ENCODE assay signal across 8 cellular contexts in the genomic region with DNA sequence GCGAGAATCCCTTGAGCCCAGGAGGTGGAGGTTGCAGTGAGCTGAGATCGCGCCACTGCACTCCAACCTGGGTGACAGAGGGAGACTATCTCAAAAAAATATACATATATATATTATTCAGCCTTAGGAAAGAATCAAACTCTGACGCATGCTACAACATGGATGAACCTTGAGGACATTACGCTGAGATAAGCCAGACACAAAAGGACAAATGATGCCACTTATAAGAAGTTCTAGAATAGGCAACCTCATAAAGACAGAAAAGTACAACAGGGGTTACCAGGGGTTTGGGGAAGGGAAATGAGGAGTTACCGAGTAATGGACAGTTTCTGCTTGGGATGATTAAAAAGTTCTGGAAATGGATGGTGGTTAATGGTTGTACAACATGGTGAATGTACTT. TPM values are rescaled to one million over a fixed set of nuclear protein-coding genes. Genes with fewer than 3 reads are reported as not detected.
DNase-seq lines count a peak whose midpoint lies in the region; ATAC-seq and TF ChIP-seq lines count a peak whose summit lies in the region.

No MANE protein-coding gene starts in this region.

- H3K9ac ChIP-seq in fibroblast of lung (ENCODE audit: insufficient read depth, low read length): peak overlapping the region; percentile 89

- ATAC-seq in psoas muscle (no peak), GM19351 (IDR thresholded peaks at IDR 0.05; ENCODE audit: unreplicated experiment) (no peak)

- H3K27me3 ChIP-seq in SJSA1 (replicated peaks): no peaks in the 10 kb centered on the region
- no peaks in the 10 kb centered on the region for H3K27me3 ChIP-seq in fibroblast of lung (ENCODE audit: control insufficient read depth, insufficient read depth, low read length)
- H3K27me3 ChIP-seq in psoas muscle (ENCODE audit: insufficient read depth in 3 of 3, low read length in 2 of 3): no peaks in the 10 kb centered on the region

- H3K4me3 ChIP-seq in GM08714 (ENCODE audit: low read length) (peak overlapping the region; percentile 56), SJSA1 (peak overlapping the region; percentile 92), fibroblast of lung (replicated peaks in 1 of 4; ENCODE audit: control extremely low read depth in 1 of 4, insufficient read depth in 1 of 4, low read depth in 3 of 4, low read length in 4 of 4) (peak overlapping the region; percentile 73 to 96 (median 88)), psoas muscle (peak overlapping the region; percentile 92)

- H3K4me1 ChIP-seq in SJSA1 (replicated peaks): peaks cover 32% of the 10 kb centered on the region
- peaks cover 16% of the 10 kb centered on the region for H3K4me1 ChIP-seq in fibroblast of lung (ENCODE audit: control insufficient read depth, extremely low read depth, insufficient read depth, low read length)
- peaks cover 9% of the 10 kb centered on the region for H3K4me1 ChIP-seq in psoas muscle

- peak overlapping the region; percentile 91 for H3K4me2 ChIP-seq in fibroblast of lung (ENCODE audit: extremely low read depth, insufficient read depth, low read length)

- no peaks in the 10 kb centered on the region for H3K9me3 ChIP-seq in SJSA1 (replicated peaks)
- no peaks in the 10 kb centered on the region for H3K9me3 ChIP-seq in fibroblast of lung (ENCODE audit: control insufficient read depth, insufficient read depth, low read depth, low read length)
- no peaks in the 10 kb centered on the region for H3K9me3 ChIP-seq in psoas muscle

- DNase-seq in SJSA1 (ENCODE audit: low read depth in 1 of 2, low spot score in 2 of 2) (no peak), fibroblast of lung (ENCODE audit: low read depth in 2 of 2) (no peak), psoas muscle (no peak), DMS53 (lab: John Stamatoyannopoulos, UW) (no peak), NCI-H2081 (lab: John Stamatoyannopoulos, UW) (no peak), HT-29 (ENCODE audit: low spot score) (no peak)

- intact Hi-C loops in psoas muscle (cut with DNase I): loop anchor here in 1 of 2 donors (5.0 kb wide), 1 partner anchor 59 kb away; a partner anchor contains a TSS

- H4K20me1 ChIP-seq in fibroblast of lung (ENCODE audit: control insufficient read depth, extremely low read depth, insufficient read depth, low read length): no peaks in the 10 kb centered on the region

- H2AFZ ChIP-seq in fibroblast of lung (ENCODE audit: low read length): peak overlapping the region; percentile 59

- peak overlapping the region; percentile 80; the same call in 1 of the 2 replicates for H3K27ac ChIP-seq in SJSA1
- H3K27ac ChIP-seq in fibroblast of lung (ENCODE audit: insufficient read depth, low read length): peak overlapping the region; percentile 89
- H3K27ac ChIP-seq in psoas muscle: peak overlapping the region; percentile 97

- peaks cover 20% of the 10 kb centered on the region for H3K79me2 ChIP-seq in fibroblast of lung (ENCODE audit: control insufficient read depth, insufficient read depth, low read length)

- TF ChIP-seq CTCF in fibroblast of lung (conservative IDR thresholded peaks at IDR 0.05 in 1 of 2, IDR thresholded peaks at IDR 0.05 in 1 of 2; ENCODE audit: low read depth in 1 of 2, low read length in 2 of 2): no peak
- no peak for TF ChIP-seq CTCF in psoas muscle (IDR thresholded peaks at IDR 0.05)

- 58 to 61% (median 61%) methylated on average over 6 of the region's 6 CpGs for WGBS in psoas muscle, 3 donors

- H3K36me3 ChIP-seq in SJSA1 (peaks cover 47% of the 10 kb centered on the region), fibroblast of lung (ENCODE audit: control insufficient read depth, insufficient read depth, low read length) (peaks cover 9% of the 10 kb centered on the region), psoas muscle (ENCODE audit: insufficient read depth in 1 of 2, low read depth in 1 of 2) (peaks cover 13 to 46% of the 10 kb centered on the region in 2 donors)

RNA-seq across cellular contexts. Expression of a gene that starts 0.7 kb away (rescaled TPM):
- 147 and 154 TPM in 2 replicates for total RNA-seq in SJSA1 (2014; rRNA removed; shearing (Covaris generic))
- 69.3 and 69.9 TPM in 2 replicates for total RNA-seq in fibroblast of lung
- polyA plus RNA-seq in fibroblast of lung: 135 and 201 TPM in 2 replicates
- 106 and 131 TPM in 2 replicates for polyA plus RNA-seq in fibroblast of lung (2012)
- 44.5 and 80.8 TPM in 2 replicates for polyA minus RNA-seq in fibroblast of lung (ENCODE audit: low replicate concordance)
- 100 to 1,000 TPM; 105 to 158 (median 128) TPM for total RNA-seq in psoas muscle
- polyA plus RNA-seq in psoas muscle: 100 to 1,000 TPM; 116 to 137 (median 131) TPM
- total RNA-seq in HT-29 (2014; rRNA removed; shearing (Covaris generic)): 34.2 and 47.8 TPM in 2 replicates

RNA-seq across cellular contexts. Expression of a gene that starts 59.0 kb away (rescaled TPM):
- 1.9 and 8.9 TPM in 2 replicates for total RNA-seq in SJSA1 (2014; rRNA removed; shearing (Covaris generic))
- total RNA-seq in fibroblast of lung (9.5 and 10.2 TPM in 2 replicates), psoas muscle (10 to 100 TPM in 1 of 4 donors, 1 to 10 TPM in 3; 5.8 to 11.0 (median 6.9) TPM)
- polyA plus RNA-seq in fibroblast of lung (13.6 and 14.8 TPM in 2 replicates), psoas muscle (1 to 10 TPM; 2.6 to 9.8 (median 6.5) TPM)
- 6.4 and 7.4 TPM in 2 replicates for polyA plus RNA-seq in fibroblast of lung (2012)
- 3.4 and 4.1 TPM in 2 replicates for polyA minus RNA-seq in fibroblast of lung (ENCODE audit: low replicate concordance)
- total RNA-seq in HT-29 (2014; rRNA removed; shearing (Covaris generic)): 1.2 and 1.3 TPM in 2 replicates
